ENCODE assay signal across 11 cellular contexts in genomic region chr14:68676511-68676943, GRCh38.
DNase-seq lines count a peak whose midpoint lies in the region; ATAC-seq lines count a peak whose summit lies in the region.
"Had no signal": no experiment of that assay in that cellular context is flagged by ENCODE, and none has a peak within 500 bp of the region (broad histone marks: within the 10 kb centered on the region; RNA-seq: fewer than 3 reads in every experiment).

No MANE protein-coding gene starts in this region.

- H3K27ac ChIP-seq in esophagus (ENCODE audit: low read depth in 2 of 2, low read length in 1 of 2) (peak overlapping the region; percentile 96 to 98), GM23248 (no peak overlapping the region)

- H3K9me3 ChIP-seq in esophagus (ENCODE audit: control insufficient read depth in 2 of 2, insufficient read depth in 1 of 2, low read depth in 1 of 2, low read length in 1 of 2) (peaks cover 0 to 2% of the 10 kb centered on the region in 2 donors), GM23248 (ENCODE audit: low read depth) (no peaks in the 10 kb centered on the region)

- 47 to 50% methylated on average over 11 of the region's 11 CpGs for WGBS in esophagus, 2 donors
- 66 to 69% methylated on average over 11 of the region's 11 CpGs for WGBS in GM23248 (ENCODE audit: low coverage in 1 of 2, low lambda C conversion rate in 2 of 2, missing lambda C conversion rate in 2 of 2), 2 experiments

- H3K9ac ChIP-seq in GM23248: no peak overlapping the region

- H3K9me2 ChIP-seq in GM23248 (ENCODE audit: insufficient read depth): no peaks in the 10 kb centered on the region

- H3K36me3 Mint-ChIP-seq in stimulated activated memory B cell treated with anti-CD40 and anti-IgM and Interleukin-4, amounts not matched to agents 10 μg/mL and 1 μg/mL and 100 μg/mL, for 72 hours: peaks cover 45% of the 10 kb centered on the region
- H3K36me3 Mint-ChIP-seq: activated CD8-positive, alpha-beta memory T cell treated with anti-CD3 and anti-CD28 coated beads, Interleukin-2, amount 10 ng/mL, durations not matched to agents 7 days and 5 days; activated naive CD8-positive, alpha-beta T cell treated with anti-CD3 and anti-CD28 coated beads for 36 hours; CD4-positive, alpha-beta memory T cell had no signal

- H3F3A ChIP-seq in GM23248 (ENCODE audit: insufficient read depth): peaks cover 22% of the 10 kb centered on the region

- no peak for ATAC-seq in stimulated activated memory B cell treated with anti-CD40 and anti-IgM and Interleukin-4, amounts not matched to agents 10 μg/mL and 1 μg/mL and 100 μg/mL, for 72 hours
- ATAC-seq: activated CD8-positive, alpha-beta memory T cell treated with anti-CD3 and anti-CD28 coated beads, Interleukin-2, amount 10 ng/mL, durations not matched to agents 7 days and 5 days had no signal

- in situ Hi-C loops in GM23248 (cut with MboI): no loop called here

- H3K79me2 ChIP-seq in GM23248 (ENCODE audit: insufficient read depth): 0 out of 2 replicates have a peak, but pooled peaks cover 4% of the 10 kb centered on the region

- no peaks in the 10 kb centered on the region for H4K20me1 ChIP-seq in GM23248 (ENCODE audit: insufficient read depth)

- H3K4me1 ChIP-seq in esophagus (ENCODE audit: control insufficient read depth in 2 of 2, insufficient read depth in 2 of 2, low read length in 1 of 2): peaks cover 5 to 18% of the 10 kb centered on the region in 2 donors
- peaks cover 31% of the 10 kb centered on the region for H3K4me1 ChIP-seq in GM23248 (ENCODE audit: insufficient read depth)

- no peak overlapping the region for H3K4me2 ChIP-seq in GM23248 (ENCODE audit: unreplicated experiment)

- no peaks in the 10 kb centered on the region for H3K9me3 Mint-ChIP-seq in stimulated activated memory B cell treated with anti-CD40 and anti-IgM and Interleukin-4, amounts not matched to agents 10 μg/mL and 1 μg/mL and 100 μg/mL, for 72 hours
- H3K9me3 Mint-ChIP-seq: activated naive CD8-positive, alpha-beta T cell treated with anti-CD3 and anti-CD28 coated beads for 36 hours; CD4-positive, alpha-beta memory T cell had no signal

- no peaks in the 10 kb centered on the region for H3K27me3 ChIP-seq in esophagus (ENCODE audit: control insufficient read depth in 1 of 2, insufficient read depth in 2 of 2, low read length in 2 of 2)
- no peaks in the 10 kb centered on the region for H3K27me3 ChIP-seq in GM23248 (replicated peaks; ENCODE audit: insufficient read depth)

- H3K27me3 Mint-ChIP-seq in stimulated activated memory B cell treated with anti-CD40 and anti-IgM and Interleukin-4, amounts not matched to agents 10 μg/mL and 1 μg/mL and 100 μg/mL, for 72 hours: no peaks in the 10 kb centered on the region
- H3K27me3 Mint-ChIP-seq: activated CD8-positive, alpha-beta memory T cell treated with anti-CD3 and anti-CD28 coated beads, Interleukin-2, amount 10 ng/mL, durations not matched to agents 7 days and 5 days; activated naive CD8-positive, alpha-beta T cell treated with anti-CD3 and anti-CD28 coated beads for 36 hours; CD4-positive, alpha-beta memory T cell had no signal

- no peak overlapping the region for H3K4me3 Mint-ChIP-seq in stimulated activated memory B cell treated with anti-CD40 and anti-IgM and Interleukin-4, amounts not matched to agents 10 μg/mL and 1 μg/mL and 100 μg/mL, for 72 hours
- H3K4me3 Mint-ChIP-seq: activated CD8-positive, alpha-beta memory T cell treated with anti-CD3 and anti-CD28 coated beads, Interleukin-2, amount 10 ng/mL, durations not matched to agents 7 days and 5 days; activated naive CD8-positive, alpha-beta T cell treated with anti-CD3 and anti-CD28 coated beads for 36 hours; CD4-positive, alpha-beta memory T cell had no signal

- H3K36me3 ChIP-seq in esophagus (ENCODE audit: control insufficient read depth in 2 of 2, insufficient read depth in 2 of 2, low read length in 1 of 2) (no peaks in the 10 kb centered on the region), GM23248 (ENCODE audit: low read depth) (no peaks in the 10 kb centered on the region)

- H3K4me1 Mint-ChIP-seq in stimulated activated memory B cell treated with anti-CD40 and anti-IgM and Interleukin-4, amounts not matched to agents 10 μg/mL and 1 μg/mL and 100 μg/mL, for 72 hours: peaks cover 73% of the 10 kb centered on the region

- DNase-seq in HPDE6-E6E7 (ENCODE audit: extremely low spot score) (peak; percentile 89), NCI-H510A (lab: John Stamatoyannopoulos, UW) (peak; percentile 71), DMS 273 treated with DMSO at 0.1 percent for 48 hours (lab: John Stamatoyannopoulos, UW) (no peak), GM23248 (no peak), retina (no peak)
- DNase-seq in activated naive CD4-positive, alpha-beta T cell treated with anti-CD3 and anti-CD28 coated beads, Interleukin-2, amount 50 U/mL, for 16 hours: no peak
- DNase-seq: activated CD8-positive, alpha-beta memory T cell treated with anti-CD3 and anti-CD28 coated beads, Interleukin-2, amount 10 ng/mL, durations not matched to agents 7 days and 5 days; activated naive CD8-positive, alpha-beta T cell treated with anti-CD3 and anti-CD28 coated beads for 36 hours; CD4-positive, alpha-beta memory T cell had no signal

- no peak overlapping the region for H2AFZ ChIP-seq in GM23248

- H3K4me3 ChIP-seq in esophagus (ENCODE audit: low read depth in 1 of 2, low read length in 2 of 2) (no peak overlapping the region), GM23248 (no peak overlapping the region)

- peak overlapping the region; percentile 84 for H3K27ac Mint-ChIP-seq in stimulated activated memory B cell treated with anti-CD40 and anti-IgM and Interleukin-4, amounts not matched to agents 10 μg/mL and 1 μg/mL and 100 μg/mL, for 72 hours
- H3K27ac Mint-ChIP-seq: activated naive CD8-positive, alpha-beta T cell treated with anti-CD3 and anti-CD28 coated beads for 36 hours had no signal

Comparison
In these comparisons a context has a peak if more than half of its experiments do, and no peak if none do; other contexts are left out.
1. DNase-seq: peak in HPDE6-E6E7 (single experiment) and NCI-H510A (single experiment); none in DMS 273 treated with DMSO at 0.1 percent for 48 hours (single experiment), GM23248 (single experiment), retina (single experiment) and activated naive CD4-positive, alpha-beta T cell treated with anti-CD3 and anti-CD28 coated beads, Interleukin-2, amount 50 U/mL, for 16 hours (single experiment).